ENCODE assay signal across 8 cellular contexts in the genomic region with DNA sequence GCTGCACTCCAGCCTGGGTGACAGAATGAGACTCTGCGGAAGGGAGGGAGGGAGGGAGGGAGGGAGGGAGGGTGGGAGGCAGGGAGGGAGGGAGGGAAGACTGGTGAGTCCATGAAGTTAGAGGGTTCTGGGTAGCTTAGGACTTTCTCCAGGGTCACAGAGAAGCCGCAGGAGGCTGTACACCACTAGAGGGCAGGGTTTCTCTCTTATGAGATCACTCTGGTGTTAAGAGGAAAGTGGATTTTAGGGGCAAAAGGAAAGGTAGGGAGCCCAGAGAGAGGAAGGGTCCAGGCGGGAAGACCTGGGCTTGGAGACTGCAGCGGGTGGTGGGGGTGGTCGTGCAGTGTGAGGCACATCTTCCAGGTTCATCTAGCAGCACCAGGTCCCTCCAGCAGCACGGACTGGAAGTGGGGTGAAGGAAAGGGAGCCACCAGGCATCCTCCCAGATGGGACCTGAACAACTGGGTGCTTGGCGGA. TPM values are rescaled to one million over a fixed set of nuclear protein-coding genes. Genes with fewer than 3 reads are reported as not detected.
DNase-seq lines count a peak whose midpoint lies in the region; TF ChIP-seq lines count a peak whose summit lies in the region.

No MANE protein-coding gene starts in this region.

- no CpG with 5 or more reads among the region's 7 CpGs for WGBS in trophoblast cell (ENCODE audit: extremely low coverage, insufficient coverage, insufficient read length)

- no peak overlapping the region for H3K4ac ChIP-seq in trophoblast cell (ENCODE audit: low read depth, low read length)

- no peak overlapping the region for H4K91ac ChIP-seq in trophoblast cell (ENCODE audit: low read depth, low read length)

- H3K79me2 ChIP-seq in trophoblast cell (ENCODE audit: control insufficient read depth, insufficient read depth, low read length, poor library complexity): peaks cover 9% of the 10 kb centered on the region

- no peak overlapping the region for H2AK5ac ChIP-seq in trophoblast cell (ENCODE audit: low read length)

- peaks cover 29 to 47% of the 10 kb centered on the region in 2 experiments for H3K4me1 ChIP-seq in trophoblast cell (ENCODE audit: control insufficient read depth in 1 of 2, insufficient read depth in 2 of 2, low read length in 2 of 2)
- no peaks in the 10 kb centered on the region for H3K4me1 ChIP-seq in effector memory CD4-positive, alpha-beta T cell (ENCODE audit: control insufficient read depth, insufficient read depth, low read length, poor library complexity, severe bottlenecking)

- H3K4me2 ChIP-seq in trophoblast cell (ENCODE audit: low read length): no peak overlapping the region

- no peak overlapping the region for H4K8ac ChIP-seq in trophoblast cell (ENCODE audit: low read depth, low read length)

- no peak overlapping the region for H3K27ac ChIP-seq in trophoblast cell (ENCODE audit: low read depth, low read length)
- H3K27ac ChIP-seq in effector memory CD4-positive, alpha-beta T cell (ENCODE audit: insufficient read depth, low read length, poor library complexity, severe bottlenecking): no peak overlapping the region

- H3K18ac ChIP-seq in trophoblast cell (ENCODE audit: low read length): peak overlapping the region; percentile 75

- DNase-seq in Ammon's horn (ENCODE audit: low spot score): peak; percentile 78
- peak; percentile 83 for DNase-seq in GM13976 (ENCODE audit: low spot score)
- DNase-seq in NCI-H2227 (lab: John Stamatoyannopoulos, UW; ENCODE audit: unreplicated experiment): peak; percentile 70
- peak; percentile 25 for DNase-seq in activated T-cell treated with anti-CD3 and anti-CD28 coated beads for 48 hours (ENCODE audit: low read depth)
- DNase-seq in globus pallidus (ENCODE audit: low spot score): peak; percentile 81
- DNase-seq in trophoblast cell: peak; percentile 38 to 63
- no peak for DNase-seq in T-helper 9 cell
- DNase-seq in effector memory CD4-positive, alpha-beta T cell: no peak

- H3K36me3 ChIP-seq in trophoblast cell (ENCODE audit: control insufficient read depth in 1 of 2, insufficient read depth in 2 of 2, low read length in 2 of 2): peaks cover 4 to 15% of the 10 kb centered on the region in 2 experiments
- no peaks in the 10 kb centered on the region for H3K36me3 ChIP-seq in effector memory CD4-positive, alpha-beta T cell (ENCODE audit: control insufficient read depth, insufficient read depth, low read length)

- no peaks in the 10 kb centered on the region for H3K27me3 ChIP-seq in trophoblast cell (ENCODE audit: insufficient read depth, low read length)
- no peaks in the 10 kb centered on the region for H3K27me3 ChIP-seq in effector memory CD4-positive, alpha-beta T cell (replicated peaks; ENCODE audit: control insufficient read depth, insufficient read depth, low read length, poor library complexity, severe bottlenecking)

- H3K9ac ChIP-seq in trophoblast cell (ENCODE audit: low read length): no peak overlapping the region

- no peak overlapping the region for H2BK120ac ChIP-seq in trophoblast cell (ENCODE audit: insufficient read depth, low read length, poor library complexity)

- in situ Hi-C loops in GM13976 (cut with MboI; ENCODE audit: low sequenced_read_pairs, unreplicated experiment): no loop called here

- H3K9me3 ChIP-seq in trophoblast cell (ENCODE audit: insufficient read depth, low read depth, low read length): no peaks in the 10 kb centered on the region
- no peaks in the 10 kb centered on the region for H3K9me3 ChIP-seq in effector memory CD4-positive, alpha-beta T cell (ENCODE audit: control insufficient read depth, low read length)

- H2BK12ac ChIP-seq in trophoblast cell (ENCODE audit: low read length): no peak overlapping the region

- peaks cover 15% of the 10 kb centered on the region for H3K79me1 ChIP-seq in trophoblast cell (ENCODE audit: low read length)

- no peak overlapping the region for H3K4me3 ChIP-seq in trophoblast cell (ENCODE audit: low read depth, low read length)
- no peak overlapping the region for H3K4me3 ChIP-seq in effector memory CD4-positive, alpha-beta T cell (ENCODE audit: insufficient read depth, low read depth, low read length, poor library complexity, severe bottlenecking)

- H4K12ac ChIP-seq in trophoblast cell (ENCODE audit: low read depth, low read length): no peak overlapping the region

- no peak overlapping the region for H2BK5ac ChIP-seq in trophoblast cell (ENCODE audit: low read depth, low read length, poor library complexity)

- no peak overlapping the region for H3K14ac ChIP-seq in trophoblast cell (ENCODE audit: low read length)

- no peak overlapping the region for H3K23ac ChIP-seq in trophoblast cell (ENCODE audit: low read length)

- TF ChIP-seq CTCF in GM13976 (IDR thresholded peaks at IDR 0.05; ENCODE audit: borderline replicate concordance, control extremely low read depth, extremely low read depth, insufficient read depth, missing control alignments): peak; percentile 61

- no peak overlapping the region for H2AFZ ChIP-seq in trophoblast cell (ENCODE audit: insufficient read depth, low read length, poor library complexity)

RNA-seq across cellular contexts. Expression of gene SLC29A3, which starts 48.7 kb away (rescaled TPM):
- polyA plus RNA-seq in trophoblast cell (2013): 6.4 and 6.8 TPM in 2 replicates

RNA-seq across cellular contexts. Expression of gene UNC5B, which starts 58.0 kb away (rescaled TPM):
- polyA plus RNA-seq in trophoblast cell (2013): 54.7 and 55.5 TPM in 2 replicates

Comparison
In these comparisons a context has a peak if more than half of its experiments do, and no peak if none do; other contexts are left out.
1. DNase-seq: peak in Ammon's horn (single experiment), GM13976 (single experiment), NCI-H2227 (single experiment), activated T-cell treated with anti-CD3 and anti-CD28 coated beads for 48 hours (single experiment), globus pallidus (single experiment) and trophoblast cell (2 of 2); none in T-helper 9 cell (single experiment) and effector memory CD4-positive, alpha-beta T cell (0 of 3).